12 cellular contexts compared by ENCODE assay signal in the genomic region with DNA sequence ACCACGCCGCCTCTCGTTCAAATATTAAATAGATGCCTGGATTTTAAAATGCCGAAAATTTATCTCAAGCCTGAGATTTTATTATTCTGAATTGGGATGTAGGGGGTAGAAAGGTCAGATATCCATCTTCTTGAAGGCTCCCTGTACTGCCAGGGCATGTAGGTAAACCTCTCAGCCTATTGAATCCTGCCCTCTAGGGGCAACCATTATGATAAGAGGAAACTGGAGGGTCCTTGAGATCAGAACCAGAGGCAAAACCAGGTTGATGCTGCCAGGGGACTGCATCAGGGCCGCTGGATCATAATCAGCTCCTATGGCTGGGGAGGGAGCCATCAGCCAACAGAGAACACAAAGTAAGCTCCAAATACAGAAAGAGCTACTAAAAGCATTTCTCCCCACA.
DNase-seq lines count a peak whose midpoint lies in the region; ATAC-seq and TF ChIP-seq lines count a peak whose summit lies in the region.
"Had no signal": no experiment of that assay in that cellular context is flagged by ENCODE, and none has a peak within 500 bp of the region (broad histone marks: within the 10 kb centered on the region; RNA-seq: fewer than 3 reads in every experiment).

No MANE protein-coding gene starts in this region.

- no TSS peak for BruUV-seq in HCT116 (replicated peaks; lab: Mats Ljungman, UMichigan)

- no peaks in the 10 kb centered on the region for H3K9me3 ChIP-seq in HCT116 (ENCODE audit: control insufficient read depth in 1 of 2, insufficient read depth in 1 of 2, low read depth in 1 of 2, low read length in 2 of 2)
- no peaks in the 10 kb centered on the region for H3K9me3 ChIP-seq in OCI-LY1 (ENCODE audit: low read length)

- H3K79me2 ChIP-seq in HCT116 (ENCODE audit: insufficient read depth, low read length) (no peaks in the 10 kb centered on the region), OCI-LY1 (ENCODE audit: insufficient read depth, low read length) (no peaks in the 10 kb centered on the region)

- H3K9me2 ChIP-seq in HCT116 (ENCODE audit: insufficient read depth) (no peaks in the 10 kb centered on the region), OCI-LY1 (ENCODE audit: low read depth, low read length) (no peaks in the 10 kb centered on the region)

- RAD21 ChIA-PET in HCT116 (lab: Charles Lee; ENCODE audit: low non-redundant PET in 1 of 2, low total read pairs in 2 of 2, uncharacterized antibody in 2 of 2, unreplicated experiment in 2 of 2) = no interaction called here

- TF ChIP-seq RAD21 in HCT116 (IDR thresholded peaks at IDR 0.05; ENCODE audit: low read depth) = peak; percentile 60

- H2AFZ ChIP-seq in HCT116 (ENCODE audit: low read depth, low read length, poor library complexity, severe bottlenecking) = no peak overlapping the region
- no peak overlapping the region for H2AFZ ChIP-seq in OCI-LY1 (ENCODE audit: low read length)

- no peaks in the 10 kb centered on the region for H3F3A ChIP-seq in OCI-LY1 (ENCODE audit: insufficient read depth, low read length)

- CTCF ChIA-PET in HCT116 (lab: Charles Lee) = interaction anchor here (2.5 kb wide), 1 partner anchor 96 kb away, joined by 12 read pairs; no protein-coding TSS in a partner anchor

- DNase-seq in HCT116 (ENCODE audit: low read depth, low spot score) (no peak), epithelial cell of proximal tubule (ENCODE audit: low read depth) (no peak), dedifferentiated amniotic fluid mesenchymal stem cell (ENCODE audit: extremely low spot score) (no peak), islet precursor cell (no peak)
- DNase-seq in stimulated activated naive CD4-positive, alpha-beta T cell (lab: John Stamatoyannopoulos, UW) = no peak
- DNase-seq: activated T-cell treated with anti-CD3 and anti-CD28 coated beads, Interleukin-2, amount 50 U/mL, for 72 hours; Calu3; central memory CD4-positive, alpha-beta T cell; left ventricle myocardium superior had no signal

- POLR2A ChIA-PET in HCT116 (lab: Charles Lee) = no interaction called here

- H3K36me3 ChIP-seq in HCT116 (ENCODE audit: control insufficient read depth in 1 of 2, insufficient read depth in 2 of 2, low read length in 2 of 2) = no peaks in the 10 kb centered on the region
- no peaks in the 10 kb centered on the region for H3K36me3 ChIP-seq in OCI-LY1 (ENCODE audit: insufficient read depth, low read length)

- H3K9ac ChIP-seq in HCT116 (ENCODE audit: low read length) (no peak overlapping the region), OCI-LY1 (ENCODE audit: low read length) (no peak overlapping the region)

- H3K4me3 ChIP-seq in HCT116 (replicated peaks in 1 of 2; ENCODE audit: low read depth in 1 of 2, low read length in 2 of 2) = no peak overlapping the region
- H3K4me3 ChIP-seq in OCI-LY1 (ENCODE audit: low read depth, low read length, poor library complexity, severe bottlenecking) = no peak overlapping the region
- H3K4me3 ChIP-seq in epithelial cell of proximal tubule (ENCODE audit: low read depth, low read length) = no peak overlapping the region

- no peak overlapping the region for H3K27ac ChIP-seq in C4-2B
- H3K27ac ChIP-seq in HCT116 (ENCODE audit: low read depth, low read length) = no peak overlapping the region
- H3K27ac ChIP-seq in OCI-LY1 (ENCODE audit: low read depth, low read length, poor library complexity, severe bottlenecking) = no peak overlapping the region

- H3K4me1 ChIP-seq in HCT116 (ENCODE audit: control insufficient read depth in 1 of 2, insufficient read depth in 2 of 2, low read length in 2 of 2) (no peaks in the 10 kb centered on the region), OCI-LY1 (ENCODE audit: insufficient read depth, low read length, severe bottlenecking) (no peaks in the 10 kb centered on the region)

- intact Hi-C loops in HCT116 (cut with micrococcal nuclease) = loop anchor here (5.0 kb wide), 1 partner anchor 65 kb away; no protein-coding TSS in a partner anchor

- H4K20me1 ChIP-seq in HCT116 (ENCODE audit: insufficient read depth) (no peaks in the 10 kb centered on the region), OCI-LY1 (ENCODE audit: insufficient read depth, low read length) (no peaks in the 10 kb centered on the region)

- TF ChIP-seq CTCF in C4-2B (conservative IDR thresholded peaks at IDR 0.05) (peak; percentile 30), HCT116 (IDR thresholded peaks at IDR 0.05 in 2 of 3, conservative IDR thresholded peaks at IDR 0.05 in 1 of 3; ENCODE audit: borderline replicate concordance in 1 of 3, insufficient read depth in 1 of 3, low read depth in 2 of 3, low read length in 2 of 3) (peak; percentile 37 to 48 (median 41); a peak in 4 of 6 replicates), OCI-LY1 (IDR thresholded peaks at IDR 0.05; ENCODE audit: low read length) (peak; percentile 49), epithelial cell of proximal tubule (conservative IDR thresholded peaks at IDR 0.05; ENCODE audit: low read depth, low read length) (peak; percentile 49)

- H3K27me3 ChIP-seq in HCT116 (ENCODE audit: insufficient read depth, low read length) (no peaks in the 10 kb centered on the region), OCI-LY1 (ENCODE audit: insufficient read depth, low read length) (no peaks in the 10 kb centered on the region)

- H3K4me2 ChIP-seq in HCT116 (ENCODE audit: low read length) (no peak overlapping the region), OCI-LY1 (ENCODE audit: low read length) (no peak overlapping the region)

- ATAC-seq in HCT116 = peak; percentile 67
- no peak for ATAC-seq in HG03520 (IDR thresholded peaks at IDR 0.05; ENCODE audit: unreplicated experiment)
- ATAC-seq: activated T-cell treated with anti-CD3 and anti-CD28 coated beads, Interleukin-2, amount 50 U/mL, for 72 hours; left ventricle myocardium superior had no signal

- no peak for TF ChIP-seq POLR2A in HCT116 (IDR thresholded peaks at IDR 0.05; ENCODE audit: borderline replicate concordance, extremely low read depth, insufficient read depth, insufficient read length)

TF ChIP-seq in HCT116, 20 proteins besides CTCF, POLR2A, EP300 and RAD21:
- TF ChIP-seq ZNF274 (IDR thresholded peaks at IDR 0.05; ENCODE audit: low read depth, low read length) = no peak
- TF ChIP-seq EZH2 (IDR thresholded peaks at IDR 0.05) = no peak
- no peak for TF ChIP-seq ELF1 (IDR thresholded peaks at IDR 0.05; ENCODE audit: borderline replicate concordance, low read depth)
- TF ChIP-seq REST (IDR thresholded peaks at IDR 0.05; ENCODE audit: low read depth) = no peak
- TF ChIP-seq, protein P1, sequence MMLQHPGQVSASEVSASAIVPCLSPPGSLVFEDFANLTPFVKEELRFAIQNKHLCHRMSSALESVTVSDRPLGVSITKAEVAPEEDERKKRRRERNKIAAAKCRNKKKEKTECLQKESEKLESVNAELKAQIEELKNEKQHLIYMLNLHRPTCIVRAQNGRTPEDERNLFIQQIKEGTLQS (IDR thresholded peaks at IDR 0.05) = no peak
- TF ChIP-seq CBX3 (IDR thresholded peaks at IDR 0.05; ENCODE audit: low read depth) = no peak
- TF ChIP-seq ZFX (IDR thresholded peaks at IDR 0.05) = no peak
- TF ChIP-seq JUND (IDR thresholded peaks at IDR 0.05) = no peak
- no peak for TF ChIP-seq FOSL1 (IDR thresholded peaks at IDR 0.05; ENCODE audit: low read depth)
